21 cellular contexts compared by ENCODE assay signal in genomic region chr6:9103876-9104521, GRCh38.
"Had no signal": no experiment of that assay in that cellular context is flagged by ENCODE, and none has a peak within 500 bp of the region (broad histone marks: within the 10 kb centered on the region; RNA-seq: fewer than 3 reads in every experiment).

No MANE protein-coding gene starts in this region.

- H3K36me3 Mint-ChIP-seq: memory B cell; naive B cell; stimulated activated naive B cell treated with anti-CD40 and anti-IgM and Interleukin-4, amounts not matched to agents 10 μg/mL and 1 μg/mL and 100 μg/mL, for 72 hours had no signal

- H3K4me1 ChIP-seq: foreskin keratinocyte, left lung, lower lobe of right lung, sigmoid colon, testis, tibial nerve, upper lobe of right lung, vagina had no signal

- H3K27ac Mint-ChIP-seq: dendritic cell treated with granulocyte-macrophage colony-stimulating factor and Interleukin-4, amounts not matched to agents 40 ng/mL and 50 ng/mL, for 4 days; memory B cell; naive B cell; nephron; stimulated activated naive B cell treated with anti-CD40 and anti-IgM and Interleukin-4, amounts not matched to agents 10 μg/mL and 1 μg/mL and 100 μg/mL, for 72 hours had no signal

- H2AFZ ChIP-seq: hepatocyte had no signal

- H3K4me3 Mint-ChIP-seq: dendritic cell treated with granulocyte-macrophage colony-stimulating factor and Interleukin-4, amounts not matched to agents 40 ng/mL and 50 ng/mL, for 4 days; memory B cell; naive B cell; nephron; stimulated activated naive B cell treated with anti-CD40 and anti-IgM and Interleukin-4, amounts not matched to agents 10 μg/mL and 1 μg/mL and 100 μg/mL, for 72 hours; stimulated activated naive CD8-positive, alpha-beta T cell treated with anti-CD3 and anti-CD28 coated beads, Interleukin-15, amount 100 ng/mL, for 72 hours had no signal

- H3K4me2 ChIP-seq: hepatocyte had no signal

- H3K27ac ChIP-seq: foreskin keratinocyte, hepatocyte, left lung, lower lobe of right lung, neutrophil, sigmoid colon, skin epidermis, testis, tibial nerve, upper lobe of right lung, vagina had no signal

- DNase-seq: erythroblast; foreskin keratinocyte; islet precursor cell; lower lobe of right lung; naive B cell; sigmoid colon; stimulated activated CD4-positive, alpha-beta T cell treated with anti-CD3 and anti-CD28 coated beads, Interleukin-2, amount 100 ng/mL, for 24 hours; stimulated activated CD4-positive, alpha-beta T cell treated with anti-CD3 and anti-CD28 coated beads, Interleukin-4, amount 100 ng/mL, for 4 hours; stimulated activated naive B cell treated with anti-CD40 and anti-IgM and Interleukin-4, amounts not matched to agents 10 μg/mL and 1 μg/mL and 100 μg/mL, for 72 hours; stimulated activated naive CD8-positive, alpha-beta T cell treated with anti-CD3 and anti-CD28 coated beads, Interleukin-15, amount 100 ng/mL, for 72 hours; testis; upper lobe of right lung had no signal

- H3K9me3 Mint-ChIP-seq: nephron had no signal

- H3K36me3 ChIP-seq: left lung, lower lobe of right lung, neutrophil, sigmoid colon, tibial nerve, upper lobe of right lung, vagina had no signal

- ATAC-seq: foreskin keratinocyte; left lung; lower lobe of right lung; stimulated activated naive B cell treated with anti-CD40 and anti-IgM and Interleukin-4, amounts not matched to agents 10 μg/mL and 1 μg/mL and 100 μg/mL, for 72 hours; stimulated activated naive CD8-positive, alpha-beta T cell treated with anti-CD3 and anti-CD28 coated beads, Interleukin-15, amount 100 ng/mL, for 72 hours; upper lobe of right lung had no signal

- H3K27me3 ChIP-seq: foreskin keratinocyte, hepatocyte, left lung, neutrophil, sigmoid colon, testis, tibial nerve, upper lobe of right lung, vagina had no signal

- H3K4me3 ChIP-seq: hepatocyte, left lung, lower lobe of right lung, sigmoid colon, skin epidermis, testis, tibial nerve, upper lobe of right lung, vagina had no signal

- H3K79me2 ChIP-seq: hepatocyte had no signal

- H3K27me3 Mint-ChIP-seq: dendritic cell treated with granulocyte-macrophage colony-stimulating factor and Interleukin-4, amounts not matched to agents 40 ng/mL and 50 ng/mL, for 4 days; memory B cell; naive B cell; stimulated activated naive B cell treated with anti-CD40 and anti-IgM and Interleukin-4, amounts not matched to agents 10 μg/mL and 1 μg/mL and 100 μg/mL, for 72 hours; stimulated activated naive CD8-positive, alpha-beta T cell treated with anti-CD3 and anti-CD28 coated beads, Interleukin-15, amount 100 ng/mL, for 72 hours had no signal

- H3K9me3 ChIP-seq: lower lobe of right lung, neutrophil, sigmoid colon, testis, tibial nerve, upper lobe of right lung, vagina had no signal

- H3K4me1 Mint-ChIP-seq: memory B cell; naive B cell; nephron; stimulated activated naive B cell treated with anti-CD40 and anti-IgM and Interleukin-4, amounts not matched to agents 10 μg/mL and 1 μg/mL and 100 μg/mL, for 72 hours; stimulated activated naive CD8-positive, alpha-beta T cell treated with anti-CD3 and anti-CD28 coated beads, Interleukin-15, amount 100 ng/mL, for 72 hours had no signal
